ENCODE assay signal across 8 cellular contexts in the genomic region with DNA sequence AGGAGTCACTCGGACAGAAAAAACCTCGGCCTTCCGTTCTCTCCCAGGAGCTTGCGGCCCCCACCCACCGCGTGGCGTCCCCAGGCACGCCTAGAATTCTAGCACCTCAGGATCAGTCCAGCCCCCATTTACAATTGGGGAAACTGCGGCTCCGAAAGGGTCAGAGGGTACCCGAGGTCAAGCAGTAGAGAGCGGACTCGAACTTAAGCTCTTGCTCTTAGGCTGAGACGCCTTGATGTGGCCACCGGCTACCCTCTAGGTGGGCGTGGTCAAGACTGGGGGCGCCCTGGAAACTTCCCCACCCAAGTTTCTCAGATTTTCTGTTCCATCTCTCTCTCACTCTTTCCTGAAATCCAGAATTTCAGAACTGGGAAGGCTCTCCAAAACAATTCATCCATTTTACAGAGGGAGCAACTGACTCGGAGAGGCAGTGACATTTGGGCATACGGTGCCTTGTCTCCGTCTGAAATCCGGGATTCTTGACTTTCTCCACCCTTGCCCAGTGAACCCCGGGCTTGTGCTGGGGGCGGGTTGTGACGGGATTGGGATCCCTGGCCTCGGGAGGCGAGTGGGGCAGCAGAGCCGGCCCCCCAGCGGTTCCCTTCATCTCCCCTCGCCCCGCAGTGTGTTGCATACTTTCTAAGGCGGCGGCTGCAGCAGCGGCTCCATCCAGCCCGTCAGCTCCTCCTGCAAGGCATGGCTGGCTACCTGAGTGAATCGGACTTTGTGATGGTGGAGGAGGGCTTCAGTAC. TPM values are rescaled to one million over a fixed set of nuclear protein-coding genes. Genes with fewer than 3 reads are reported as not detected.
DNase-seq lines count a peak whose midpoint lies in the region; ATAC-seq and TF ChIP-seq lines count a peak whose summit lies in the region.

No MANE protein-coding gene starts in this region.

- H3K4me3 ChIP-seq in mammary epithelial cell (replicated peaks in 1 of 3; ENCODE audit: insufficient read depth in 1 of 3, low read depth in 2 of 3, low read length in 3 of 3) (peak overlapping the region; percentile 74 to 88 (median 77)), tibial artery (peak overlapping the region; percentile 65 to 85)

- H3K36me3 Mint-ChIP-seq in activated CD8-positive, alpha-beta memory T cell treated with anti-CD3 and anti-CD28 coated beads, Interleukin-2, amount 10 ng/mL, durations not matched to agents 7 days and 5 days = peaks cover 3% of the 10 kb centered on the region

- peaks cover 22% of the 10 kb centered on the region for H3K4me1 Mint-ChIP-seq in activated CD8-positive, alpha-beta memory T cell treated with anti-CD3 and anti-CD28 coated beads, Interleukin-2, amount 10 ng/mL, durations not matched to agents 7 days and 5 days

- peaks cover 9% of the 10 kb centered on the region for H3K27me3 Mint-ChIP-seq in activated CD8-positive, alpha-beta memory T cell treated with anti-CD3 and anti-CD28 coated beads, Interleukin-2, amount 10 ng/mL, durations not matched to agents 7 days and 5 days

- no peak for DNase-seq in activated CD8-positive, alpha-beta memory T cell treated with anti-CD3 and anti-CD28 coated beads, Interleukin-2, amount 10 ng/mL, durations not matched to agents 7 days and 5 days
- DNase-seq in activated CD8-positive, alpha-beta memory T cell treated with anti-CD3 and anti-CD28 coated beads, Interleukin-2, amount 50 U/mL, for 48 hours = no peak
- DNase-seq in mammary epithelial cell = no peak
- peak; percentile 22 for DNase-seq in medulla oblongata (ENCODE audit: extremely low spot score)
- no peak for DNase-seq in tibial artery
- DNase-seq in GM19240 (ENCODE audit: insufficient read length, low spot score) = no peak
- DNase-seq in NCI-H1417 treated with DMSO at 0.1 percent for 48 hours (lab: John Stamatoyannopoulos, UW) = no peak
- DNase-seq in hepatic stellate cell (ENCODE audit: low spot score) = no peak

- peak overlapping the region; percentile 94 for H2AFZ ChIP-seq in mammary epithelial cell (ENCODE audit: low read depth, low read length)

- WGBS in mammary epithelial cell (ENCODE audit: low coverage, missing lambda C conversion rate) = 16% methylated on average over 27 of the region's 35 CpGs

- H3K9me3 Mint-ChIP-seq in activated CD8-positive, alpha-beta memory T cell treated with anti-CD3 and anti-CD28 coated beads, Interleukin-2, amount 10 ng/mL, durations not matched to agents 7 days and 5 days (ENCODE audit: low read depth) = no peaks in the 10 kb centered on the region

- ATAC-seq in activated CD8-positive, alpha-beta memory T cell treated with anti-CD3 and anti-CD28 coated beads, Interleukin-2, amount 10 ng/mL, durations not matched to agents 7 days and 5 days = no peak

- H3K36me3 ChIP-seq in mammary epithelial cell (ENCODE audit: insufficient read depth, low read length) (no peaks in the 10 kb centered on the region), tibial artery (no peaks in the 10 kb centered on the region)

- CTCF ChIA-PET in activated CD8-positive, alpha-beta memory T cell treated with anti-CD3 and anti-CD28 coated beads, Interleukin-2, amount 10 ng/mL, durations not matched to agents 7 days and 5 days (lab: Charles Lee) = interaction anchor here (0.7 to 11.0 kb wide), 6 partner anchors 15 to 364 kb away, joined by 3 to 113 read pairs (median 3); no protein-coding TSS in a partner anchor
- CTCF ChIA-PET in mammary epithelial cell (lab: Charles Lee; ENCODE audit: low non-redundant PET) = no interaction called here

- H3K9me3 ChIP-seq in mammary epithelial cell (replicated peaks; ENCODE audit: insufficient read depth, low read length) (no peaks in the 10 kb centered on the region), tibial artery (no peaks in the 10 kb centered on the region)

- no TSS peak for BruUV-seq in mammary epithelial cell (replicated peaks; lab: Mats Ljungman, UMichigan)

- H3K27me3 ChIP-seq in mammary epithelial cell (ENCODE audit: insufficient read depth, low read length) (no peaks in the 10 kb centered on the region), tibial artery (no peaks in the 10 kb centered on the region)

- H3K9ac ChIP-seq in mammary epithelial cell (ENCODE audit: insufficient read depth, low read length) = peak overlapping the region; percentile 51

- H3K4me2 ChIP-seq in mammary epithelial cell (ENCODE audit: insufficient read depth, low read depth, low read length) = peak overlapping the region; percentile 99

- in situ Hi-C loops in mammary epithelial cell (cut with MboI; ENCODE audit: low sequenced_read_pairs in 2 of 2) = loop anchor here in 1 of 2 donors (10.0 to 25.0 kb wide), 2 partner anchors 144 to 207 kb away; a partner anchor contains a TSS

- H3K4me1 ChIP-seq in mammary epithelial cell (ENCODE audit: insufficient read depth, low read length) (peaks cover 18% of the 10 kb centered on the region), tibial artery (peaks cover 0 to 25% (median 19%) of the 10 kb centered on the region in 4 donors)

- H3K27ac ChIP-seq in mammary epithelial cell (ENCODE audit: insufficient read depth, low read depth, low read length) (no peak overlapping the region), tibial artery (peak overlapping the region; percentile 55 to 56)

- intact Hi-C loops in mammary epithelial cell (cut with micrococcal nuclease) (loop anchor here (2.0 kb wide), 3 partner anchors 27 to 265 kb away; a partner anchor contains a TSS), tibial artery (cut with DNase I; ENCODE audit: low total_unique reads) (loop anchor here (10.0 kb wide), 1 partner anchor 147 kb away; no protein-coding TSS in a partner anchor)

- peak overlapping the region; percentile 72 for H3K4me3 Mint-ChIP-seq in activated CD8-positive, alpha-beta memory T cell treated with anti-CD3 and anti-CD28 coated beads, Interleukin-2, amount 10 ng/mL, durations not matched to agents 7 days and 5 days

- no peaks in the 10 kb centered on the region for H3K79me2 ChIP-seq in mammary epithelial cell (ENCODE audit: insufficient read depth, low read length)

- TF ChIP-seq CTCF in mammary epithelial cell (conservative IDR thresholded peaks at IDR 0.05 in 1 of 2, IDR thresholded peaks at IDR 0.05 in 1 of 2; ENCODE audit: extremely low read depth in 1 of 2, insufficient read depth in 1 of 2, low read depth in 1 of 2, low read length in 2 of 2) (no peak), tibial artery (IDR thresholded peaks at IDR 0.05) (no peak)

- H4K20me1 ChIP-seq in mammary epithelial cell (ENCODE audit: insufficient read depth, low read length) = no peaks in the 10 kb centered on the region

- dilution Hi-C loops in mammary epithelial cell (cut with HindIII; ENCODE audit: low sequenced_read_pairs) = loop anchor here (5.0 to 10.0 kb wide), 3 partner anchors 59 to 367 kb away; no protein-coding TSS in a partner anchor

- no peak overlapping the region for H3K27ac Mint-ChIP-seq in activated CD8-positive, alpha-beta memory T cell treated with anti-CD3 and anti-CD28 coated beads, Interleukin-2, amount 10 ng/mL, durations not matched to agents 7 days and 5 days

RNA-seq across cellular contexts. Expression of a gene that starts 0.8 kb away (rescaled TPM):
- total RNA-seq in activated CD8-positive, alpha-beta memory T cell treated with anti-CD3 and anti-CD28 coated beads, Interleukin-2, amount 10 ng/mL, durations not matched to agents 7 days and 5 days = 10 to 100 TPM in 1 of 2 experiments, 1 to 10 TPM in 1; 7.8 to 19.4 TPM
- 10 to 100 TPM in 1 of 2 donors, 1 to 10 TPM in 1; 8.3 to 12.5 TPM for total RNA-seq in mammary epithelial cell
- 3.4 TPM for polyA plus RNA-seq in mammary epithelial cell
- polyA minus RNA-seq in mammary epithelial cell = 16.3 TPM

RNA-seq across cellular contexts. Expression of a gene that starts 45.0 kb away (rescaled TPM):
- total RNA-seq in activated CD8-positive, alpha-beta memory T cell treated with anti-CD3 and anti-CD28 coated beads, Interleukin-2, amount 10 ng/mL, durations not matched to agents 7 days and 5 days = 100 to 1,000 TPM; 218 to 279 TPM
- 100 to 1,000 TPM; 157 to 217 TPM for total RNA-seq in mammary epithelial cell
- polyA plus RNA-seq in mammary epithelial cell = 221 TPM
- polyA minus RNA-seq in mammary epithelial cell = 146 TPM
